ENCODE assay signal across 9 cellular contexts in the genomic region with DNA sequence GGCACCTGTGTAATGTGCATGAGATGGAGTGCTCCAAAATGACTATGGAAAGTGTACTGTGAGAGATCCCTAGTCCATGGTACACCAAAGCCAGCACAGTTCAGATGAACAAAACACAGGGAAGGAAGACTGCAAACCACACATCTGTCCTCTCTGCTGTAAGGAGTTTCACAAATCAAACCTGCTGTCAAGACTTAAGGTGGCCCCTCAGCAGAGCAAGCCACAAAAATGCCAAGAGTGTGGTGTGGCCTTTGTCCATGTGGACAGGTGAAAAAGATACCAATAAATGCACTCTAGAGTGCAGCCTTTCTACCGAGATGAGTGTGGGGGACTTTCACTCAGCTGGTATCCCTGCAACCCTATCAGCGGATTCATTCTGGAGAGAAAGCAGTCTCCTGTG. TPM values are rescaled to one million over a fixed set of nuclear protein-coding genes. Genes with fewer than 3 reads are reported as not detected.
"Had no signal": no experiment of that assay in that cellular context is flagged by ENCODE, and none has a peak within 500 bp of the region (broad histone marks: within the 10 kb centered on the region; RNA-seq: fewer than 3 reads in every experiment).

No MANE protein-coding gene starts in this region.

- H3K27ac Mint-ChIP-seq: HFFc6, IgD-negative memory B cell had no signal

- H3K36me3 Mint-ChIP-seq: IgD-negative memory B cell had no signal

- H3K27ac ChIP-seq: GM23248, HL-60 had no signal

- H3K4me3 Mint-ChIP-seq: HFFc6, IgD-negative memory B cell had no signal

- H3K4me1 Mint-ChIP-seq: IgD-negative memory B cell had no signal

- H3K4me1 ChIP-seq: HAP-1 had no signal

- ATAC-seq: HCT116, HepG2 had no signal

- H3K9me3 ChIP-seq: HAP-1 had no signal

- DNase-seq: GM23248, GOT3, H7, HFFc6 had no signal

- H3K36me3 ChIP-seq: HAP-1 had no signal

- H3K4me3 ChIP-seq: GM23248, HAP-1 had no signal

RNA-seq across cellular contexts. Expression of a gene that starts 12.9 kb away (rescaled TPM):
- total RNA-seq: GM23248, HFFc6 had no signal
- polyA plus RNA-seq: GM23248, IgD-negative memory B cell had no signal
